In genomic region chr9:477146-477545, GRCh38 we compare ENCODE assay signal across 25 cellular contexts.
"Had no signal": no experiment of that assay in that cellular context is flagged by ENCODE, and none has a peak within 500 bp of the region (broad histone marks: within the 10 kb centered on the region; RNA-seq: fewer than 3 reads in every experiment).

No MANE protein-coding gene starts in this region.

- H3K4me2 ChIP-seq: neural progenitor cell had no signal

- H3K36me3 Mint-ChIP-seq: naive B cell; natural killer cell treated with Interleukin-12 subunit alpha and Interleukin-12 subunit beta and Interleukin-15 and Interleukin-18, amount 100 ng/mL, for 72 hours had no signal

- H3K9me3 ChIP-seq: colonic mucosa, esophagus muscularis mucosa, mucosa of descending colon, prostate gland, sigmoid colon, thyroid gland, vagina had no signal

- H3K9me3 Mint-ChIP-seq: dendritic cell treated with granulocyte-macrophage colony-stimulating factor and Interleukin-4, amounts not matched to agents 40 ng/mL and 50 ng/mL, for 4 days; memory B cell; mesothelial cell of epicardium; naive B cell; natural killer cell treated with Interleukin-12 subunit alpha and Interleukin-12 subunit beta and Interleukin-15 and Interleukin-18, amount 100 ng/mL, for 72 hours; stimulated activated naive CD8-positive, alpha-beta T cell treated with anti-CD3 and anti-CD28 coated beads, Interleukin-15, amount 100 ng/mL, for 72 hours had no signal

- H3K4me3 ChIP-seq: colonic mucosa, esophagus muscularis mucosa, lung, mucosa of descending colon, neural progenitor cell, prostate gland, sigmoid colon, thyroid gland, vagina had no signal

- H3K27me3 ChIP-seq: colonic mucosa, esophagus muscularis mucosa, neural progenitor cell, sigmoid colon, thyroid gland, vagina had no signal

- H3K4me1 Mint-ChIP-seq: memory B cell; stimulated activated naive CD8-positive, alpha-beta T cell treated with anti-CD3 and anti-CD28 coated beads, Interleukin-15, amount 100 ng/mL, for 72 hours had no signal

- H3K36me3 ChIP-seq: colonic mucosa, esophagus muscularis mucosa, neural progenitor cell, prostate gland, sigmoid colon, thyroid gland, vagina had no signal

- FAIRE-seq: endothelial cell of umbilical vein, keratinocyte had no signal

- H3K9ac ChIP-seq: neural progenitor cell had no signal

- H3K27ac Mint-ChIP-seq: dendritic cell treated with granulocyte-macrophage colony-stimulating factor and Interleukin-4, amounts not matched to agents 40 ng/mL and 50 ng/mL, for 4 days; memory B cell; mesothelial cell of epicardium; naive B cell; natural killer cell treated with Interleukin-12 subunit alpha and Interleukin-12 subunit beta and Interleukin-15 and Interleukin-18, amount 100 ng/mL, for 72 hours; neural progenitor cell; stimulated activated naive CD8-positive, alpha-beta T cell treated with anti-CD3 and anti-CD28 coated beads, Interleukin-15, amount 100 ng/mL, for 72 hours had no signal

- H3K4me3 Mint-ChIP-seq: dendritic cell treated with granulocyte-macrophage colony-stimulating factor and Interleukin-4, amounts not matched to agents 40 ng/mL and 50 ng/mL, for 4 days; memory B cell; mesothelial cell of epicardium; naive B cell; natural killer cell treated with Interleukin-12 subunit alpha and Interleukin-12 subunit beta and Interleukin-15 and Interleukin-18, amount 100 ng/mL, for 72 hours; neural progenitor cell; stimulated activated naive CD8-positive, alpha-beta T cell treated with anti-CD3 and anti-CD28 coated beads, Interleukin-15, amount 100 ng/mL, for 72 hours had no signal

- DNase-seq: colonic mucosa; effector CD8-positive, alpha-beta T cell; foreskin melanocyte; hypothalamus; mucosa of descending colon; naive B cell; right cardiac atrium; sigmoid colon; stimulated activated CD4-positive, alpha-beta T cell treated with anti-CD3 and anti-CD28 coated beads, Interleukin-15, amount 100 ng/mL, for 24 hours; stimulated activated CD4-positive, alpha-beta T cell treated with anti-CD3 and anti-CD28 coated beads, Interleukin-4, amount 100 ng/mL, for 1 hour; stimulated activated CD8-positive, alpha-beta memory T cell treated with anti-CD3 and anti-CD28 coated beads, Interleukin-4, amount 100 ng/mL, for 48 hours; stimulated activated naive CD4-positive, alpha-beta T cell; stimulated activated naive CD8-positive, alpha-beta T cell treated with anti-CD3 and anti-CD28 coated beads, Interleukin-15, amount 100 ng/mL, for 72 hours; thyroid gland had no signal

- H3K27me3 Mint-ChIP-seq: memory B cell; stimulated activated naive CD8-positive, alpha-beta T cell treated with anti-CD3 and anti-CD28 coated beads, Interleukin-15, amount 100 ng/mL, for 72 hours had no signal

- H3K27ac ChIP-seq: colonic mucosa, esophagus muscularis mucosa, neural progenitor cell, prostate gland, sigmoid colon, thyroid gland, vagina had no signal

- H3K4me1 ChIP-seq: colonic mucosa, esophagus muscularis mucosa, neural progenitor cell, sigmoid colon, thyroid gland, vagina had no signal
